8 cellular contexts compared by ENCODE assay signal in genomic region chr22:36144886-36145541, GRCh38. TPM values are rescaled to one million over a fixed set of nuclear protein-coding genes. Genes with fewer than 3 reads are reported as not detected.
DNase-seq lines count a peak whose midpoint lies in the region; ATAC-seq, FAIRE-seq and TF ChIP-seq lines count a peak whose summit lies in the region.

No MANE protein-coding gene starts in this region.

- ATAC-seq in HG02763 (IDR thresholded peaks at IDR 0.05; ENCODE audit: unreplicated experiment) (no peak), GM18498 (IDR thresholded peaks at IDR 0.05; ENCODE audit: unreplicated experiment) (no peak)

- H3K4me3 Mint-ChIP-seq in activated T-cell treated with anti-CD3 and anti-CD28 coated beads, Interleukin-2, amount 50 U/mL, for 24 hours, result no peak overlapping the region
- no peak overlapping the region for H3K4me3 Mint-ChIP-seq in neural crest cell

- DNase-seq in EH (ENCODE audit: low read depth) (peak; percentile 83), NCI-H1436 treated with DMSO at 0.1 percent for 48 hours (lab: John Stamatoyannopoulos, UW) (peak; percentile 18), foreskin fibroblast (peak; percentile 60 to 83), neural crest cell (ENCODE audit: low read depth, low spot score) (peak; percentile 49)
- DNase-seq in activated T-cell treated with anti-CD3 and anti-CD28 coated beads, Interleukin-2, amount 50 U/mL, for 24 hours, result peak; percentile 47

- FAIRE-seq in A204.1 (lab: Jason Lieb, UNC), result peak; percentile 96

- peak; percentile 77 for TF ChIP-seq CTCF in foreskin fibroblast (IDR thresholded peaks at IDR 0.05; ENCODE audit: low read depth, low read length)
- TF ChIP-seq CTCF in neural crest cell (conservative IDR thresholded peaks at IDR 0.05), result peak; percentile 83

- peaks cover 91% of the 10 kb centered on the region for H3K36me3 Mint-ChIP-seq in activated T-cell treated with anti-CD3 and anti-CD28 coated beads, Interleukin-2, amount 50 U/mL, for 24 hours (ENCODE audit: low read depth)
- no peaks in the 10 kb centered on the region for H3K36me3 Mint-ChIP-seq in neural crest cell (ENCODE audit: low read depth)

- no peak overlapping the region for H3K4me3 ChIP-seq in foreskin fibroblast (ENCODE audit: low read depth in 1 of 2, low read length in 2 of 2)

- peaks cover 42% of the 10 kb centered on the region for H3K4me1 Mint-ChIP-seq in activated T-cell treated with anti-CD3 and anti-CD28 coated beads, Interleukin-2, amount 50 U/mL, for 24 hours (ENCODE audit: low read depth)
- H3K4me1 Mint-ChIP-seq in neural crest cell, result peaks cover 20% of the 10 kb centered on the region

- H3K9me3 Mint-ChIP-seq in activated T-cell treated with anti-CD3 and anti-CD28 coated beads, Interleukin-2, amount 50 U/mL, for 24 hours, result no peaks in the 10 kb centered on the region
- H3K9me3 Mint-ChIP-seq in neural crest cell, result no peaks in the 10 kb centered on the region

- peak overlapping the region; percentile 37 for H3K27ac Mint-ChIP-seq in activated T-cell treated with anti-CD3 and anti-CD28 coated beads, Interleukin-2, amount 50 U/mL, for 24 hours
- no peak overlapping the region for H3K27ac Mint-ChIP-seq in neural crest cell (ENCODE audit: unreplicated experiment)

- no peaks in the 10 kb centered on the region for H3K27me3 Mint-ChIP-seq in activated T-cell treated with anti-CD3 and anti-CD28 coated beads, Interleukin-2, amount 50 U/mL, for 24 hours
- no peaks in the 10 kb centered on the region for H3K27me3 Mint-ChIP-seq in neural crest cell (ENCODE audit: low read depth)

RNA-seq across cellular contexts. Expression of gene APOL3, which starts 15.5 kb away (rescaled TPM):
- not detected in 2 replicates for total RNA-seq in neural crest cell

RNA-seq across cellular contexts. Expression of gene APOL4, which starts 56.6 kb away (rescaled TPM):
- not detected in 2 replicates for total RNA-seq in neural crest cell

Comparison
In these comparisons a context has a peak if more than half of its experiments do, and no peak if none do; other contexts are left out.
1. DNase-seq: peak in every context shown above with its lines; median percentile 83 in EH; 72 in foreskin fibroblast; 49 in neural crest cell; 47 in activated T-cell treated with anti-CD3 and anti-CD28 coated beads, Interleukin-2, amount 50 U/mL, for 24 hours; 18 in NCI-H1436 treated with DMSO at 0.1 percent for 48 hours.